Comparison of ENCODE assay signal across 18 cellular contexts in the genomic region with DNA sequence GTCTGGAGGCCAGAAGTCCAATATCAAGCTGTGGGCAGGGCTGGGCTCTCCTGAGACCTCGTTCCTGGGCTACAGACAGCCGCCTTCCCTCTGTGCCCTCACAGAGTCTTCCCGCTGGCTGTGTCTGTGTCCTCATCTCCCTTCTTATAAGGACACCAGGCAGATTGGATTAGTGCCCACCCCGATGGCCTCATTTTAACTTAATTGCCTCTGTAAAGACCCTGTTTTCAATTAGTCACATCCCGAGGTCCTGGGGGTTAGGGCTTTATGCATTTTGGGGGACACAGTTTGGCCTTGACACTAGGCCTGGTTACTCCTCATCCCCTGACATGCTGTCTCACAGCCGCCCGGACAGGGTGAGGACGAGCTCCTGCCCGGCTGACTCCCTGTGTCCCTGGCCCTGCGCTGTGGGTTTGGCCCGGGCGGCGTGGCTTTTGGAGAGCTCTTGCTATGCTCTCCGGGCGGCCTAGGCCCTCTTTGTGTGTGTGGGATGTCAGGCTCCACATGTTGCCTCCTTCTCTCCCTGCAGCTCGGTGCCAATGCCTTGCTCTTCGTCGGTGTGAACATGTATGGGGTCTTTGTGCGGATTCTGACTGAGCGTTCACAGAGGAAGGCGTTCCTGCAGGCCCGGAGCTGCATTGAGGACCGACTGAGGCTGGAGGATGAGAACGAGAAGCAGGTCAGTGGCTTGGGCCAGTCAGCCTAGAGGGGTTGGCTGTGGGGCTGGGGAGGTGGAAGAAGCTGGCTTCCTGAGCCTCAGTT. TPM values are rescaled to one million over a fixed set of nuclear protein-coding genes. Genes with fewer than 3 reads are reported as not detected.
DNase-seq lines count a peak whose midpoint lies in the region; ATAC-seq and TF ChIP-seq lines count a peak whose summit lies in the region.
"Had no signal": no experiment of that assay in that cellular context is flagged by ENCODE, and none has a peak within 500 bp of the region (broad histone marks: within the 10 kb centered on the region; RNA-seq: fewer than 3 reads in every experiment).

No MANE protein-coding gene starts in this region.

- H3K36me3 Mint-ChIP-seq in activated CD4-positive, alpha-beta memory T cell treated with anti-CD3 and anti-CD28 coated beads for 36 hours = no peaks in the 10 kb centered on the region
- no peaks in the 10 kb centered on the region for H3K36me3 Mint-ChIP-seq in osteocyte (ENCODE audit: unreplicated experiment)
- H3K36me3 Mint-ChIP-seq: CD4-positive, alpha-beta memory T cell had no signal

- H3K27me3 Mint-ChIP-seq in activated CD4-positive, alpha-beta memory T cell treated with anti-CD3 and anti-CD28 coated beads for 36 hours = no peaks in the 10 kb centered on the region
- peaks cover 6% of the 10 kb centered on the region for H3K27me3 Mint-ChIP-seq in osteocyte (ENCODE audit: unreplicated experiment)

- H3K4me3 Mint-ChIP-seq in activated CD4-positive, alpha-beta memory T cell treated with anti-CD3 and anti-CD28 coated beads for 36 hours = no peak overlapping the region
- no peak overlapping the region for H3K4me3 Mint-ChIP-seq in osteocyte (ENCODE audit: unreplicated experiment)
- H3K4me3 Mint-ChIP-seq: CD4-positive, alpha-beta memory T cell had no signal

- intact Hi-C loops in activated CD4-positive, alpha-beta memory T cell treated with anti-CD3 and anti-CD28 coated beads for 36 hours (cut with micrococcal nuclease) = no loop called here

- no peak overlapping the region for H3K27ac Mint-ChIP-seq in activated CD4-positive, alpha-beta memory T cell treated with anti-CD3 and anti-CD28 coated beads for 36 hours
- H3K27ac Mint-ChIP-seq in osteocyte (ENCODE audit: unreplicated experiment) = no peak overlapping the region

- no peaks in the 10 kb centered on the region for H3K9me3 ChIP-seq in RWPE2 (ENCODE audit: severe bottlenecking)
- H3K9me3 ChIP-seq: BE2C had no signal

- no peaks in the 10 kb centered on the region for H3K9me3 Mint-ChIP-seq in activated CD4-positive, alpha-beta memory T cell treated with anti-CD3 and anti-CD28 coated beads for 36 hours
- H3K9me3 Mint-ChIP-seq in osteocyte (ENCODE audit: unreplicated experiment) = no peaks in the 10 kb centered on the region
- H3K9me3 Mint-ChIP-seq: CD4-positive, alpha-beta memory T cell had no signal

- CTCF ChIA-PET in activated CD4-positive, alpha-beta memory T cell treated with anti-CD3 and anti-CD28 coated beads for 36 hours (lab: Charles Lee) = no interaction called here

- POLR2A ChIA-PET in activated CD4-positive, alpha-beta memory T cell treated with anti-CD3 and anti-CD28 coated beads for 36 hours (lab: Charles Lee) = no interaction called here

- H3K27me3 ChIP-seq in RWPE2 (ENCODE audit: insufficient read depth, poor library complexity, severe bottlenecking) = peaks cover 5% of the 10 kb centered on the region
- H3K27me3 ChIP-seq: BE2C had no signal

- H3K27ac ChIP-seq in RWPE2 (ENCODE audit: poor library complexity, severe bottlenecking) = no peak overlapping the region
- H3K27ac ChIP-seq: GM23248, PC-9 had no signal

- TF ChIP-seq CTCF in RWPE2 (IDR thresholded peaks at IDR 0.05; ENCODE audit: poor library complexity, severe bottlenecking) = no peak
- no peak for TF ChIP-seq CTCF in osteocyte (IDR thresholded peaks at IDR 0.05)

- no peak overlapping the region for H3K4me3 ChIP-seq in RWPE2 (ENCODE audit: severe bottlenecking)
- H3K4me3 ChIP-seq: GM23248, PC-9 had no signal

- no peaks in the 10 kb centered on the region for H3K36me3 ChIP-seq in RWPE2 (ENCODE audit: low read depth)
- H3K36me3 ChIP-seq: BE2C had no signal

- DNase-seq in RWPE2 (ENCODE audit: low spot score) (peak; percentile 53), islet precursor cell (peak; percentile 47), osteocyte (ENCODE audit: extremely low spot score, unreplicated experiment) (peak; percentile 81), GM19240 (ENCODE audit: insufficient read length, low spot score) (no peak)
- DNase-seq in activated CD4-positive, alpha-beta memory T cell treated with anti-CD3 and anti-CD28 coated beads for 36 hours = peak; percentile 5
- DNase-seq in stimulated activated CD4-positive, alpha-beta T cell treated with anti-CD3 and anti-CD28 coated beads, Interleukin-2, amount 100 ng/mL, for 48 hours = no peak
- DNase-seq in stimulated activated CD8-positive, alpha-beta memory T cell treated with anti-CD3 and anti-CD28 coated beads, Interleukin-4, amount 100 ng/mL, for 48 hours = no peak
- DNase-seq: BE2C; CD4-positive, alpha-beta memory T cell; DMS79 treated with DMSO at 0.1 percent for 48 hours; GDM1; GM23248; KG1; NCI-H1048; NCI-H2107; NCI-H69; PC-9 had no signal

- no peaks in the 10 kb centered on the region for H3K4me1 ChIP-seq in RWPE2 (ENCODE audit: insufficient read depth, poor library complexity, severe bottlenecking)
- H3K4me1 ChIP-seq: BE2C had no signal

- ATAC-seq in RWPE2 (ENCODE audit: low read depth) (no peak), HG03175 (IDR thresholded peaks at IDR 0.05; ENCODE audit: unreplicated experiment) (no peak)

- H3K4me1 Mint-ChIP-seq in activated CD4-positive, alpha-beta memory T cell treated with anti-CD3 and anti-CD28 coated beads for 36 hours (ENCODE audit: low read depth) = no peaks in the 10 kb centered on the region
- no peaks in the 10 kb centered on the region for H3K4me1 Mint-ChIP-seq in osteocyte (ENCODE audit: unreplicated experiment)
- H3K4me1 Mint-ChIP-seq: CD4-positive, alpha-beta memory T cell had no signal

RNA-seq across cellular contexts. Expression of gene ADCY1, which starts 18.2 kb away (rescaled TPM):
- total RNA-seq in activated CD4-positive, alpha-beta memory T cell treated with anti-CD3 and anti-CD28 coated beads for 36 hours = under 1 TPM; 0.57 to 0.58 TPM
- total RNA-seq in osteocyte = 0.05 and 0.08 TPM in 2 replicates
- total RNA-seq: CD4-positive, alpha-beta memory T cell; PC-9 had no signal

Comparison
In these comparisons a context has a peak if more than half of its experiments do, and no peak if none do; other contexts are left out.
1. DNase-seq: peak in RWPE2 (single experiment), activated CD4-positive, alpha-beta memory T cell treated with anti-CD3 and anti-CD28 coated beads for 36 hours (single experiment), islet precursor cell (single experiment) and osteocyte (single experiment); none in GM19240 (single experiment), stimulated activated CD4-positive, alpha-beta T cell treated with anti-CD3 and anti-CD28 coated beads, Interleukin-2, amount 100 ng/mL, for 48 hours (0 of 2) and stimulated activated CD8-positive, alpha-beta memory T cell treated with anti-CD3 and anti-CD28 coated beads, Interleukin-4, amount 100 ng/mL, for 48 hours (single experiment).